1 cellular context compared by ENCODE assay signal in the genomic region with DNA sequence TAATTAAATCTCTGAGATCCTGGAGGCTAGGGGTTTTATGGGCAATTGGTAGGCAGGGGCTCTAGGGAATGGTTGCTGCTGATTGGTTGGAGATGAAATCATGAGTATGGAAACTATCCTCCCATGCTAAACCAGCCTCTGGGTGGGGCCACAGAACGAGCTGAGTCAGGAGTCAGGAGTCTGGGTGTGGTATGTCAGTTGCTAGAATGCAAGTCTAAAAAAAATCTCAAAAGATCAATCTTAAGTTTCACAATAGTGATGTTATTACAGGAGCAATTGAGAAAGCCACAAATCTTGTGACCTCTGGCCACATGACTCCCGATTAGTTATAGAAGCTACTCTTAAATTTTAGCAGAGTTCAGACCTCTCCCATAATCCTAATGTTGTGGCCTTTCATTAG.
TF ChIP-seq lines count a peak whose summit lies in the region.

No MANE protein-coding gene starts in this region.

TF ChIP-seq in K562, 482 proteins besides CTCF, POLR2A, EP300 and RAD21 (continued from another document):
- TF ChIP-seq, protein P1, sequence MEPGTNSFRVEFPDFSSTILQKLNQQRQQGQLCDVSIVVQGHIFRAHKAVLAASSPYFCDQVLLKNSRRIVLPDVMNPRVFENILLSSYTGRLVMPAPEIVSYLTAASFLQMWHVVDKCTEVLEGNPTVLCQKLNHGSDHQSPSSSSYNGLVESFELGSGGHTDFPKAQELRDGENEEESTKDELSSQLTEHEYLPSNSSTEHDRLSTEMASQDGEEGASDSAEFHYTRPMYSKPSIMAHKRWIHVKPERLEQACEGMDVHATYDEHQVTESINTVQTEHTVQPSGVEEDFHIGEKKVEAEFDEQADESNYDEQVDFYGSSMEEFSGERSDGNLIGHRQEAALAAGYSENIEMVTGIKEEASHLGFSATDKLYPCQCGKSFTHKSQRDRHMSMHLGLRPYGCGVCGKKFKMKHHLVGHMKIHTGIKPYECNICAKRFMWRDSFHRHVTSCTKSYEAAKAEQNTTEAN (CRISPR knock-in tag; IDR thresholded peaks at IDR 0.05): no peak
- TF ChIP-seq CBFA2T3 (IDR thresholded peaks at IDR 0.05): no peak
- TF ChIP-seq POLR2AphosphoS2 (IDR thresholded peaks at IDR 0.05; ENCODE audit: low read length): no peak
- TF ChIP-seq CBX8 (IDR thresholded peaks at IDR 0.05; ENCODE audit: borderline replicate concordance, extremely low read depth, low read depth, low read length, poor library complexity, severe bottlenecking): no peak
- TF ChIP-seq, protein P2, sequence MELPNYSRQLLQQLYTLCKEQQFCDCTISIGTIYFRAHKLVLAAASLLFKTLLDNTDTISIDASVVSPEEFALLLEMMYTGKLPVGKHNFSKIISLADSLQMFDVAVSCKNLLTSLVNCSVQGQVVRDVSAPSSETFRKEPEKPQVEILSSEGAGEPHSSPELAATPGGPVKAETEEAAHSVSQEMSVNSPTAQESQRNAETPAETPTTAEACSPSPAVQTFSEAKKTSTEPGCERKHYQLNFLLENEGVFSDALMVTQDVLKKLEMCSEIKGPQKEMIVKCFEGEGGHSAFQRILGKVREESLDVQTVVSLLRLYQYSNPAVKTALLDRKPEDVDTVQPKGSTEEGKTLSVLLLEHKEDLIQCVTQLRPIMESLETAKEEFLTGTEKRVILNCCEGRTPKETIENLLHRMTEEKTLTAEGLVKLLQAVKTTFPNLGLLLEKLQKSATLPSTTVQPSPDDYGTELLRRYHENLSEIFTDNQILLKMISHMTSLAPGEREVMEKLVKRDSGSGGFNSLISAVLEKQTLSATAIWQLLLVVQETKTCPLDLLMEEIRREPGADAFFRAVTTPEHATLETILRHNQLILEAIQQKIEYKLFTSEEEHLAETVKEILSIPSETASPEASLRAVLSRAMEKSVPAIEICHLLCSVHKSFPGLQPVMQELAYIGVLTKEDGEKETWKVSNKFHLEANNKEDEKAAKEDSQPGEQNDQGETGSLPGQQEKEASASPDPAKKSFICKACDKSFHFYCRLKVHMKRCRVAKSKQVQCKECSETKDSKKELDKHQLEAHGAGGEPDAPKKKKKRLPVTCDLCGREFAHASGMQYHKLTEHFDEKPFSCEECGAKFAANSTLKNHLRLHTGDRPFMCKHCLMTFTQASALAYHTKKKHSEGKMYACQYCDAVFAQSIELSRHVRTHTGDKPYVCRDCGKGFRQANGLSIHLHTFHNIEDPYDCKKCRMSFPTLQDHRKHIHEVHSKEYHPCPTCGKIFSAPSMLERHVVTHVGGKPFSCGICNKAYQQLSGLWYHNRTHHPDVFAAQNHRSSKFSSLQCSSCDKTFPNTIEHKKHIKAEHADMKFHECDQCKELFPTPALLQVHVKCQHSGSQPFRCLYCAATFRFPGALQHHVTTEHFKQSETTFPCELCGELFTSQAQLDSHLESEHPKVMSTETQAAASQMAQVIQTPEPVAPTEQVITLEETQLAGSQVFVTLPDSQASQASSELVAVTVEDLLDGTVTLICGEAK (IDR thresholded peaks at IDR 0.05): no peak
- TF ChIP-seq, protein P2 (CRISPR knock-in tag; IDR thresholded peaks at IDR 0.05): no peak
- peak; percentile 69 for TF ChIP-seq C11orf30 (IDR thresholded peaks at IDR 0.05; ENCODE audit: low read depth)
- TF ChIP-seq, protein P3, sequence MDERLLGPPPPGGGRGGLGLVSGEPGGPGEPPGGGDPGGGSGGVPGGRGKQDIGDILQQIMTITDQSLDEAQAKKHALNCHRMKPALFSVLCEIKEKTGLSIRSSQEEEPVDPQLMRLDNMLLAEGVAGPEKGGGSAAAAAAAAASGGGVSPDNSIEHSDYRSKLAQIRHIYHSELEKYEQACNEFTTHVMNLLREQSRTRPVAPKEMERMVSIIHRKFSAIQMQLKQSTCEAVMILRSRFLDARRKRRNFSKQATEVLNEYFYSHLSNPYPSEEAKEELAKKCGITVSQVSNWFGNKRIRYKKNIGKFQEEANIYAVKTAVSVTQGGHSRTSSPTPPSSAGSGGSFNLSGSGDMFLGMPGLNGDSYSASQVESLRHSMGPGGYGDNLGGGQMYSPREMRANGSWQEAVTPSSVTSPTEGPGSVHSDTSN (CRISPR knock-in tag; IDR thresholded peaks at IDR 0.05; ENCODE audit: low read depth): no peak
- TF ChIP-seq, protein P3 (tag; conservative IDR thresholded peaks at IDR 0.05; ENCODE audit: low read depth): no peak
- TF ChIP-seq KAT8 (IDR thresholded peaks at IDR 0.05; ENCODE audit: low read depth): no peak
- TF ChIP-seq, protein P4, sequence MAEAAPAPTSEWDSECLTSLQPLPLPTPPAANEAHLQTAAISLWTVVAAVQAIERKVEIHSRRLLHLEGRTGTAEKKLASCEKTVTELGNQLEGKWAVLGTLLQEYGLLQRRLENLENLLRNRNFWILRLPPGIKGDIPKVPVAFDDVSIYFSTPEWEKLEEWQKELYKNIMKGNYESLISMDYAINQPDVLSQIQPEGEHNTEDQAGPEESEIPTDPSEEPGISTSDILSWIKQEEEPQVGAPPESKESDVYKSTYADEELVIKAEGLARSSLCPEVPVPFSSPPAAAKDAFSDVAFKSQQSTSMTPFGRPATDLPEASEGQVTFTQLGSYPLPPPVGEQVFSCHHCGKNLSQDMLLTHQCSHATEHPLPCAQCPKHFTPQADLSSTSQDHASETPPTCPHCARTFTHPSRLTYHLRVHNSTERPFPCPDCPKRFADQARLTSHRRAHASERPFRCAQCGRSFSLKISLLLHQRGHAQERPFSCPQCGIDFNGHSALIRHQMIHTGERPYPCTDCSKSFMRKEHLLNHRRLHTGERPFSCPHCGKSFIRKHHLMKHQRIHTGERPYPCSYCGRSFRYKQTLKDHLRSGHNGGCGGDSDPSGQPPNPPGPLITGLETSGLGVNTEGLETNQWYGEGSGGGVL (CRISPR knock-in tag; IDR thresholded peaks at IDR 0.05): no peak
- TF ChIP-seq, protein P5, sequence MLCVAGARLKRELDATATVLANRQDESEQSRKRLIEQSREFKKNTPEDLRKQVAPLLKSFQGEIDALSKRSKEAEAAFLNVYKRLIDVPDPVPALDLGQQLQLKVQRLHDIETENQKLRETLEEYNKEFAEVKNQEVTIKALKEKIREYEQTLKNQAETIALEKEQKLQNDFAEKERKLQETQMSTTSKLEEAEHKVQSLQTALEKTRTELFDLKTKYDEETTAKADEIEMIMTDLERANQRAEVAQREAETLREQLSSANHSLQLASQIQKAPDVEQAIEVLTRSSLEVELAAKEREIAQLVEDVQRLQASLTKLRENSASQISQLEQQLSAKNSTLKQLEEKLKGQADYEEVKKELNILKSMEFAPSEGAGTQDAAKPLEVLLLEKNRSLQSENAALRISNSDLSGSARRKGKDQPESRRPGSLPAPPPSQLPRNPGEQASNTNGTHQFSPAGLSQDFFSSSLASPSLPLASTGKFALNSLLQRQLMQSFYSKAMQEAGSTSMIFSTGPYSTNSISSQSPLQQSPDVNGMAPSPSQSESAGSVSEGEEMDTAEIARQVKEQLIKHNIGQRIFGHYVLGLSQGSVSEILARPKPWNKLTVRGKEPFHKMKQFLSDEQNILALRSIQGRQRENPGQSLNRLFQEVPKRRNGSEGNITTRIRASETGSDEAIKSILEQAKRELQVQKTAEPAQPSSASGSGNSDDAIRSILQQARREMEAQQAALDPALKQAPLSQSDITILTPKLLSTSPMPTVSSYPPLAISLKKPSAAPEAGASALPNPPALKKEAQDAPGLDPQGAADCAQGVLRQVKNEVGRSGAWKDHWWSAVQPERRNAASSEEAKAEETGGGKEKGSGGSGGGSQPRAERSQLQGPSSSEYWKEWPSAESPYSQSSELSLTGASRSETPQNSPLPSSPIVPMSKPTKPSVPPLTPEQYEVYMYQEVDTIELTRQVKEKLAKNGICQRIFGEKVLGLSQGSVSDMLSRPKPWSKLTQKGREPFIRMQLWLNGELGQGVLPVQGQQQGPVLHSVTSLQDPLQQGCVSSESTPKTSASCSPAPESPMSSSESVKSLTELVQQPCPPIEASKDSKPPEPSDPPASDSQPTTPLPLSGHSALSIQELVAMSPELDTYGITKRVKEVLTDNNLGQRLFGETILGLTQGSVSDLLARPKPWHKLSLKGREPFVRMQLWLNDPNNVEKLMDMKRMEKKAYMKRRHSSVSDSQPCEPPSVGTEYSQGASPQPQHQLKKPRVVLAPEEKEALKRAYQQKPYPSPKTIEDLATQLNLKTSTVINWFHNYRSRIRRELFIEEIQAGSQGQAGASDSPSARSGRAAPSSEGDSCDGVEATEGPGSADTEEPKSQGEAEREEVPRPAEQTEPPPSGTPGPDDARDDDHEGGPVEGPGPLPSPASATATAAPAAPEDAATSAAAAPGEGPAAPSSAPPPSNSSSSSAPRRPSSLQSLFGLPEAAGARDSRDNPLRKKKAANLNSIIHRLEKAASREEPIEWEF (CRISPR knock-in tag; IDR thresholded peaks at IDR 0.05): no peak
- no peak for TF ChIP-seq BMI1 (IDR thresholded peaks at IDR 0.05; ENCODE audit: low read length)
- no peak for TF ChIP-seq NCOA6 (IDR thresholded peaks at IDR 0.05)
- TF ChIP-seq ZNF778 (CRISPR knock-in tag; IDR thresholded peaks at IDR 0.05): no peak
- TF ChIP-seq MAZ (CRISPR knock-in tag; conservative IDR thresholded peaks at IDR 0.05 in 1 of 2, IDR thresholded peaks at IDR 0.05 in 1 of 2): no peak
- TF ChIP-seq, protein P6, sequence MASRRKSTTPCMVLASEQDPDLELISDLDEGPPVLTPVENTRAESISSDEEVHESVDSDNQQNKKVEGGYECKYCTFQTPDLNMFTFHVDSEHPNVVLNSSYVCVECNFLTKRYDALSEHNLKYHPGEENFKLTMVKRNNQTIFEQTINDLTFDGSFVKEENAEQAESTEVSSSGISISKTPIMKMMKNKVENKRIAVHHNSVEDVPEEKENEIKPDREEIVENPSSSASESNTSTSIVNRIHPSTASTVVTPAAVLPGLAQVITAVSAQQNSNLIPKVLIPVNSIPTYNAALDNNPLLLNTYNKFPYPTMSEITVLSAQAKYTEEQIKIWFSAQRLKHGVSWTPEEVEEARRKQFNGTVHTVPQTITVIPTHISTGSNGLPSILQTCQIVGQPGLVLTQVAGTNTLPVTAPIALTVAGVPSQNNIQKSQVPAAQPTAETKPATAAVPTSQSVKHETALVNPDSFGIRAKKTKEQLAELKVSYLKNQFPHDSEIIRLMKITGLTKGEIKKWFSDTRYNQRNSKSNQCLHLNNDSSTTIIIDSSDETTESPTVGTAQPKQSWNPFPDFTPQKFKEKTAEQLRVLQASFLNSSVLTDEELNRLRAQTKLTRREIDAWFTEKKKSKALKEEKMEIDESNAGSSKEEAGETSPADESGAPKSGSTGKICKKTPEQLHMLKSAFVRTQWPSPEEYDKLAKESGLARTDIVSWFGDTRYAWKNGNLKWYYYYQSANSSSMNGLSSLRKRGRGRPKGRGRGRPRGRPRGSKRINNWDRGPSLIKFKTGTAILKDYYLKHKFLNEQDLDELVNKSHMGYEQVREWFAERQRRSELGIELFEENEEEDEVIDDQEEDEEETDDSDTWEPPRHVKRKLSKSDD (conservative IDR thresholded peaks at IDR 0.05; ENCODE audit: low read length): no peak
- TF ChIP-seq ZNF384 (IDR thresholded peaks at IDR 0.05; ENCODE audit: low read depth, low read length): no peak
- TF ChIP-seq ETV6 (IDR thresholded peaks at IDR 0.05; ENCODE audit: borderline replicate concordance in 1 of 2, low read depth in 2 of 2, low read length in 1 of 2): no peak
- no peak for TF ChIP-seq ETV6 (CRISPR knock-in tag; IDR thresholded peaks at IDR 0.05; ENCODE audit: borderline replicate concordance)
- TF ChIP-seq CEBPG (CRISPR knock-in tag; IDR thresholded peaks at IDR 0.05): no peak
- TF ChIP-seq CEBPG (tag; conservative IDR thresholded peaks at IDR 0.05 in 1 of 2, IDR thresholded peaks at IDR 0.05 in 1 of 2): peak in 1 of 2 experiments; percentile 39; a peak in 1 of 4 replicates
- TF ChIP-seq KDM1A (IDR thresholded peaks at IDR 0.05): peak in 1 of 2 experiments; percentile 60; a peak in 1 of 4 replicates
- TF ChIP-seq ATF7 (IDR thresholded peaks at IDR 0.05): no peak
- TF ChIP-seq ZC3H8 (IDR thresholded peaks at IDR 0.05): no peak
- peak; percentile 25; the same call in 1 of the 2 replicates for TF ChIP-seq MAFF (IDR thresholded peaks at IDR 0.05; ENCODE audit: low read length)
- no peak for TF ChIP-seq MCM3 (IDR thresholded peaks at IDR 0.05)
- no peak for TF ChIP-seq CHD4 (IDR thresholded peaks at IDR 0.05; ENCODE audit: insufficient read depth, insufficient replicate concordance, low read depth, low read length, poor library complexity, severe bottlenecking)
TF ChIP-seq in K562: peak in this region for 10.
